In genomic region chr6:134602123-134602522, GRCh38 we compare ENCODE assay signal across 28 cellular contexts.
"Had no signal": no experiment of that assay in that cellular context is flagged by ENCODE, and none has a peak within 500 bp of the region (broad histone marks: within the 10 kb centered on the region; RNA-seq: fewer than 3 reads in every experiment).

No MANE protein-coding gene starts in this region.

- H3K9me3 Mint-ChIP-seq: central memory CD8-positive, alpha-beta T cell had no signal

- H3K4me3 ChIP-seq: ascending aorta, body of pancreas, SJSA1 had no signal

- H3K27me3 Mint-ChIP-seq: activated CD4-positive, alpha-beta T cell treated with anti-CD3 and anti-CD28 coated beads, Interleukin-2, amount 10 ng/mL, durations not matched to agents 24 days and 14 days; activated naive CD8-positive, alpha-beta T cell treated with anti-CD3 and anti-CD28 coated beads, Interleukin-2, amount 50 U/mL, for 24 hours; activated T-cell treated with anti-CD3 and anti-CD28 coated beads, Interleukin-2, amount 50 U/mL, for 24 hours had no signal

- H3K9me3 ChIP-seq: ascending aorta, body of pancreas, SJSA1 had no signal

- H3K27me3 ChIP-seq: ascending aorta, body of pancreas, SJSA1 had no signal

- H3K27ac ChIP-seq: ascending aorta, body of pancreas, SJSA1 had no signal

- H3K4me1 Mint-ChIP-seq: activated CD4-positive, alpha-beta T cell treated with anti-CD3 and anti-CD28 coated beads, Interleukin-2, amount 10 ng/mL, durations not matched to agents 24 days and 14 days; activated CD8-positive, alpha-beta memory T cell treated with anti-CD3 and anti-CD28 coated beads, Interleukin-2, amount 10 ng/mL, durations not matched to agents 7 days and 5 days; activated naive CD8-positive, alpha-beta T cell treated with anti-CD3 and anti-CD28 coated beads, Interleukin-2, amount 50 U/mL, for 24 hours; central memory CD8-positive, alpha-beta T cell; WTC11 had no signal

- DNase-seq: activated CD4-positive, alpha-beta T cell treated with anti-CD3 and anti-CD28 coated beads for 1 hour; activated CD4-positive, alpha-beta T cell treated with anti-CD3 and anti-CD28 coated beads, Interleukin-2, amount 10 ng/mL, durations not matched to agents 24 days and 14 days; activated CD4-positive, alpha-beta T cell treated with anti-CD3 and anti-CD28 coated beads, Interleukin-2, amount 50 U/mL, for 48 hours; activated CD8-positive, alpha-beta memory T cell treated with anti-CD3 and anti-CD28 coated beads, Interleukin-2, amount 10 ng/mL, durations not matched to agents 7 days and 5 days; activated effector memory CD4-positive, alpha-beta T cell treated with Interleukin-2 at 50 U/mL for 16 hours; activated naive CD4-positive, alpha-beta T cell; activated naive CD8-positive, alpha-beta T cell treated with anti-CD3 and anti-CD28 coated beads, Interleukin-2, amount 50 U/mL, for 24 hours; activated T-cell treated with anti-CD3 and anti-CD28 coated beads, Interleukin-2, amount 50 U/mL, for 24 hours; amniotic stem cell; body of pancreas; Kasumi-1; KBM-7; NCI-H1048; NCI-H1417 treated with DMSO at 0.1 percent for 48 hours; NCI-H1694; NCI-H2029; NCI-H526; SHP77; SW 1271 had no signal

- H3K27ac Mint-ChIP-seq: activated CD4-positive, alpha-beta T cell treated with anti-CD3 and anti-CD28 coated beads, Interleukin-2, amount 10 ng/mL, durations not matched to agents 24 days and 14 days; activated CD8-positive, alpha-beta memory T cell treated with anti-CD3 and anti-CD28 coated beads, Interleukin-2, amount 10 ng/mL, durations not matched to agents 7 days and 5 days; activated naive CD4-positive, alpha-beta T cell treated with anti-CD3 and anti-CD28 coated beads, Interleukin-2, amount 50 U/mL, for 72 hours; activated naive CD8-positive, alpha-beta T cell treated with anti-CD3 and anti-CD28 coated beads, Interleukin-2, amount 50 U/mL, for 24 hours; activated T-cell treated with anti-CD3 and anti-CD28 coated beads, Interleukin-2, amount 50 U/mL, for 24 hours; activated T-helper 1 cell treated with anti-CD3 and anti-CD28 coated beads, Interleukin-12 subunit alpha, Interleukin-12 subunit beta, Interleukin-2, Interleukin-4 antibody, amounts not matched to agents 30 ng/mL and 10 ng/mL and 1 ng/mL, durations not matched to agents 14 hours and 24 hours and 36 hours; T-helper 1 cell treated with Interleukin-12 subunit alpha and Interleukin-12 subunit beta and Interleukin-4 antibody, amounts not matched to agents 30 μg/mL and 1 μg/mL, for 36 hours; WTC11 had no signal

- H3K4me3 Mint-ChIP-seq: activated CD4-positive, alpha-beta T cell treated with anti-CD3 and anti-CD28 coated beads, Interleukin-2, amount 10 ng/mL, durations not matched to agents 24 days and 14 days; activated CD8-positive, alpha-beta memory T cell treated with anti-CD3 and anti-CD28 coated beads, Interleukin-2, amount 10 ng/mL, durations not matched to agents 7 days and 5 days; activated naive CD8-positive, alpha-beta T cell treated with anti-CD3 and anti-CD28 coated beads, Interleukin-2, amount 50 U/mL, for 24 hours; activated T-cell treated with anti-CD3 and anti-CD28 coated beads, Interleukin-2, amount 50 U/mL, for 24 hours; activated T-helper 1 cell treated with anti-CD3 and anti-CD28 coated beads, Interleukin-12 subunit alpha, Interleukin-12 subunit beta, Interleukin-2, Interleukin-4 antibody, amounts not matched to agents 30 ng/mL and 10 ng/mL and 1 ng/mL, durations not matched to agents 14 hours and 24 hours and 36 hours; central memory CD8-positive, alpha-beta T cell; T-helper 1 cell treated with Interleukin-12 subunit alpha and Interleukin-12 subunit beta and Interleukin-4 antibody, amounts not matched to agents 30 μg/mL and 1 μg/mL, for 36 hours; WTC11 had no signal

- H3K36me3 ChIP-seq: ascending aorta, SJSA1 had no signal

- H3K36me3 Mint-ChIP-seq: activated CD8-positive, alpha-beta memory T cell treated with anti-CD3 and anti-CD28 coated beads, Interleukin-2, amount 10 ng/mL, durations not matched to agents 7 days and 5 days had no signal

- H3K4me1 ChIP-seq: ascending aorta, SJSA1 had no signal

- ATAC-seq: activated CD8-positive, alpha-beta memory T cell treated with anti-CD3 and anti-CD28 coated beads, Interleukin-2, amount 10 ng/mL, durations not matched to agents 7 days and 5 days; activated naive CD4-positive, alpha-beta T cell treated with anti-CD3 and anti-CD28 coated beads, Interleukin-2, amount 50 U/mL, for 72 hours; activated naive CD8-positive, alpha-beta T cell treated with anti-CD3 and anti-CD28 coated beads, Interleukin-2, amount 50 U/mL, for 24 hours; body of pancreas; SK-N-SH treated with all-trans-retinoic acid at 6 μM for 48 hours; WTC11 had no signal

- FAIRE-seq: RCC 7860 had no signal
